ENCODE assay signal across 8 cellular contexts in genomic region chr3:186930143-186930638, GRCh38. TPM values are rescaled to one million over a fixed set of nuclear protein-coding genes. Genes with fewer than 3 reads are reported as not detected.
A peak's percentile ranks its signal among the peaks of the same experiment; 100 is the strongest.
DNase-seq lines count a peak whose midpoint lies in the region; ATAC-seq and TF ChIP-seq lines count a peak whose summit lies in the region.

A gene with protein sequence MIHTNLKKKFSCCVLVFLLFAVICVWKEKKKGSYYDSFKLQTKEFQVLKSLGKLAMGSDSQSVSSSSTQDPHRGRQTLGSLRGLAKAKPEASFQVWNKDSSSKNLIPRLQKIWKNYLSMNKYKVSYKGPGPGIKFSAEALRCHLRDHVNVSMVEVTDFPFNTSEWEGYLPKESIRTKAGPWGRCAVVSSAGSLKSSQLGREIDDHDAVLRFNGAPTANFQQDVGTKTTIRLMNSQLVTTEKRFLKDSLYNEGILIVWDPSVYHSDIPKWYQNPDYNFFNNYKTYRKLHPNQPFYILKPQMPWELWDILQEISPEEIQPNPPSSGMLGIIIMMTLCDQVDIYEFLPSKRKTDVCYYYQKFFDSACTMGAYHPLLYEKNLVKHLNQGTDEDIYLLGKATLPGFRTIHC (plus strand): TSS chr3:186930526. CDS start chr3:187042704, 112,178 bp downstream.

- peak; percentile 75 for ATAC-seq in GM21723 (IDR thresholded peaks at IDR 0.05; ENCODE audit: unreplicated experiment)
- ATAC-seq in HG03469 (IDR thresholded peaks at IDR 0.05; ENCODE audit: unreplicated experiment) = no peak

- H3K4me3 ChIP-seq in WI38 (ENCODE audit: low read depth, low read length) (peak within 1 kb of the TSS; percentile 56), cardiac fibroblast (replicated peaks in 1 of 2; ENCODE audit: low read depth in 2 of 2, low read length in 2 of 2) (peak within 1 kb of the TSS; percentile 73 to 80)

- TF ChIP-seq CTCF in WI38 (IDR thresholded peaks at IDR 0.05; ENCODE audit: low read depth, low read length) = 0 out of 2 replicates have a peak, but pooled peaks have one; percentile 5
- TF ChIP-seq CTCF in cardiac fibroblast (IDR thresholded peaks at IDR 0.05; ENCODE audit: low read depth, low read length) = peak; percentile 60

- DNase-seq in Daoy (ENCODE audit: low read depth) (peak; percentile 77), LoVo (ENCODE audit: low spot score) (peak; percentile 56), cardiac fibroblast (ENCODE audit: low read depth in 2 of 2) (peak; percentile 66 to 77), inferior parietal cortex (ENCODE audit: extremely low spot score) (peak; percentile 29)
- peak; percentile 63 for DNase-seq in stimulated activated CD4-positive, alpha-beta T cell treated with anti-CD3 and anti-CD28 coated beads, Interleukin-12 subunit alpha, Interleukin-12 subunit beta, amount 100 ng/mL, for 4 hours

RNA-seq across cellular contexts. Expression of the gene that starts here (rescaled TPM):
- 5.9 and 6.0 TPM in 2 replicates for total RNA-seq in Daoy (2014; rRNA removed; shearing (Covaris generic))
